ENCODE assay signal across 1 cellular context in genomic region chr7:27139335-27140107, GRCh38.
TF ChIP-seq lines count a peak whose summit lies in the region.

No MANE protein-coding gene starts in this region.

TF ChIP-seq in GM23338, 12 proteins besides CTCF, POLR2A, EP300 and RAD21:
- TF ChIP-seq, protein P1, sequence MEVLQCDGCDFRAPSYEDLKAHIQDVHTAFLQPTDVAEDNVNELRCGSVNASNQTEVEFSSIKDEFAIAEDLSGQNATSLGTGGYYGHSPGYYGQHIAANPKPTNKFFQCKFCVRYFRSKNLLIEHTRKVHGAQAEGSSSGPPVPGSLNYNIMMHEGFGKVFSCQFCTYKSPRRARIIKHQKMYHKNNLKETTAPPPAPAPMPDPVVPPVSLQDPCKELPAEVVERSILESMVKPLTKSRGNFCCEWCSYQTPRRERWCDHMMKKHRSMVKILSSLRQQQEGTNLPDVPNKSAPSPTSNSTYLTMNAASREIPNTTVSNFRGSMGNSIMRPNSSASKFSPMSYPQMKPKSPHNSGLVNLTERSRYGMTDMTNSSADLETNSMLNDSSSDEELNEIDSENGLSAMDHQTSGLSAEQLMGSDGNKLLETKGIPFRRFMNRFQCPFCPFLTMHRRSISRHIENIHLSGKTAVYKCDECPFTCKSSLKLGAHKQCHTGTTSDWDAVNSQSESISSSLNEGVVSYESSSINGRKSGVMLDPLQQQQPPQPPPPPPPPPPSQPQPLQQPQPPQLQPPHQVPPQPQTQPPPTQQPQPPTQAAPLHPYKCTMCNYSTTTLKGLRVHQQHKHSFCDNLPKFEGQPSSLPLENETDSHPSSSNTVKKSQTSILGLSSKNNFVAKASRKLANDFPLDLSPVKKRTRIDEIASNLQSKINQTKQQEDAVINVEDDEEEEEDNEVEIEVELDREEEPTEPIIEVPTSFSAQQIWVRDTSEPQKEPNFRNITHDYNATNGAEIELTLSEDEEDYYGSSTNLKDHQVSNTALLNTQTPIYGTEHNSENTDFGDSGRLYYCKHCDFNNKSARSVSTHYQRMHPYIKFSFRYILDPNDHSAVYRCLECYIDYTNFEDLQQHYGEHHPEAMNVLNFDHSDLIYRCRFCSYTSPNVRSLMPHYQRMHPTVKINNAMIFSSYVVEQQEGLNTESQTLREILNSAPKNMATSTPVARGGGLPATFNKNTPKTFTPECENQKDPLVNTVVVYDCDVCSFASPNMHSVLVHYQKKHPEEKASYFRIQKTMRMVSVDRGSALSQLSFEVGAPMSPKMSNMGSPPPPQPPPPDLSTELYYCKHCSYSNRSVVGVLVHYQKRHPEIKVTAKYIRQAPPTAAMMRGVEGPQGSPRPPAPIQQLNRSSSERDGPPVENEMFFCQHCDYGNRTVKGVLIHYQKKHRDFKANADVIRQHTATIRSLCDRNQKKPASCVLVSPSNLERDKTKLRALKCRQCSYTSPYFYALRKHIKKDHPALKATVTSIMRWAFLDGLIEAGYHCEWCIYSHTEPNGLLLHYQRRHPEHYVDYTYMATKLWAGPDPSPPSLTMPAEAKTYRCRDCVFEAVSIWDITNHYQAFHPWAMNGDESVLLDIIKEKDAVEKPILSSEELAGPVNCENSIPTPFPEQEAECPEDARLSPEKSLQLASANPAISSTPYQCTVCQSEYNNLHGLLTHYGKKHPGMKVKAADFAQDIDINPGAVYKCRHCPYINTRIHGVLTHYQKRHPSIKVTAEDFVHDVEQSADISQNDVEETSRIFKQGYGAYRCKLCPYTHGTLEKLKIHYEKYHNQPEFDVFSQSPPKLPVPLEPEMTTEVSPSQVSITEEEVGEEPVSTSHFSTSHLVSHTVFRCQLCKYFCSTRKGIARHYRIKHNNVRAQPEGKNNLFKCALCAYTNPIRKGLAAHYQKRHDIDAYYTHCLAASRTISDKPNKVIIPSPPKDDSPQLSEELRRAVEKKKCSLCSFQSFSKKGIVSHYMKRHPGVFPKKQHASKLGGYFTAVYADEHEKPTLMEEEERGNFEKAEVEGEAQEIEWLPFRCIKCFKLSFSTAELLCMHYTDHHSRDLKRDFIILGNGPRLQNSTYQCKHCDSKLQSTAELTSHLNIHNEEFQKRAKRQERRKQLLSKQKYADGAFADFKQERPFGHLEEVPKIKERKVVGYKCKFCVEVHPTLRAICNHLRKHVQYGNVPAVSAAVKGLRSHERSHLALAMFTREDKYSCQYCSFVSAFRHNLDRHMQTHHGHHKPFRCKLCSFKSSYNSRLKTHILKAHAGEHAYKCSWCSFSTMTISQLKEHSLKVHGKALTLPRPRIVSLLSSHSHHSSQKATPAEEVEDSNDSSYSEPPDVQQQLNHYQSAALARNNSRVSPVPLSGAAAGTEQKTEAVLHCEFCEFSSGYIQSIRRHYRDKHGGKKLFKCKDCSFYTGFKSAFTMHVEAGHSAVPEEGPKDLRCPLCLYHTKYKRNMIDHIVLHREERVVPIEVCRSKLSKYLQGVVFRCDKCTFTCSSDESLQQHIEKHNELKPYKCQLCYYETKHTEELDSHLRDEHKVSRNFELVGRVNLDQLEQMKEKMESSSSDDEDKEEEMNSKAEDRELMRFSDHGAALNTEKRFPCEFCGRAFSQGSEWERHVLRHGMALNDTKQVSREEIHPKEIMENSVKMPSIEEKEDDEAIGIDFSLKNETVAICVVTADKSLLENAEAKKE (CRISPR knock-in tag; IDR thresholded peaks at IDR 0.05): no peak
- no peak for TF ChIP-seq JUNB (IDR thresholded peaks at IDR 0.05; ENCODE audit: unreplicated experiment)
- TF ChIP-seq ZNF331 (CRISPR knock-in tag; IDR thresholded peaks at IDR 0.05; ENCODE audit: low read depth): no peak
- TF ChIP-seq EZH2phosphoT487 (IDR thresholded peaks at IDR 0.05; ENCODE audit: unreplicated experiment): peak; percentile 100
- no peak for TF ChIP-seq STAT1 (IDR thresholded peaks at IDR 0.05; ENCODE audit: unreplicated experiment)
- peak; percentile 98 for TF ChIP-seq EZH2 (IDR thresholded peaks at IDR 0.05; ENCODE audit: low read depth, unreplicated experiment)
- TF ChIP-seq NANOG (IDR thresholded peaks at IDR 0.05; ENCODE audit: borderline replicate concordance): no peak
